Comparison of ENCODE assay signal across 8 cellular contexts in the genomic region with DNA sequence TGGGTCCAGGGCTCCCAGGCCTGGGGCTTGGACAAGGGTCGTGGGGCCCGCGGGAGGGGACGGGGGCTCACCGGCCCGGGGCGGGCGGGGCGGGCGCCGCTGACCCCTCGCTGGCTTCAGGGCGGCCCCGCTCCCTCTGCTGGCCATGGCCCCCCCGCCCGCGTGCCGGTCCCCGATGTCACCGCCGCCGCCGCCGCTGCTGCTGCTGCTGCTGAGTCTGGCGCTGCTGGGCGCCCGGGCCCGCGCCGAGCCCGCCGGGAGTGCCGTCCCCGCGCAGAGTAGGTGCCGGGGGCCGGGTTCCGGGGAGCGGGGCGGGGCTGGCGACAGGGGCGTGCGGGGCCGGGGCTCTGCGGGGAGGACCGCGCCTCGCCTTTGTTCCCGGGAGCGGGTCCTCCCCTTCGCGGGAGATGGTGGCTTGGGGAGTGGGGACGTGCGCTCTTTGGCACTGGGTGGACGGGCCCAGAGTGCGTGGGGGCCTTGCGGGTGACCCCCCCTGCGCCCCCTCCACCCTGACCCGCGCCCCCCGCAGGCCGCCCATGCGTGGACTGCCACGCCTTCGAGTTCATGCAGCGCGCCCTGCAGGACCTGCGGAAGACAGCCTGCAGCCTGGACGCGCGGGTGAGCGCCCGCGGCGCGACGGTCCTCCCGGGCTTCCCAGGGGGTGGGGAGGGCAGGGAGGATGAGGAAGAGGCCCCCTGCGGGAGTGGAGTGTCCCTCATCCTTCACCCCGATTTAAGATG. TPM values are rescaled to one million over a fixed set of nuclear protein-coding genes. Genes with fewer than 3 reads are reported as not detected.
DNase-seq lines count a peak whose midpoint lies in the region; ATAC-seq and TF ChIP-seq lines count a peak whose summit lies in the region.

No MANE protein-coding gene starts in this region.

- H3K4me1 ChIP-seq in trophoblast cell (ENCODE audit: control insufficient read depth in 1 of 2, insufficient read depth in 2 of 2, low read length in 2 of 2) = peaks cover 7% of the 10 kb centered on the region in 2 experiments

- H3K9ac ChIP-seq in trophoblast cell (ENCODE audit: low read length) = no peak overlapping the region

- H3K36me3 ChIP-seq in trophoblast cell (ENCODE audit: control insufficient read depth in 1 of 2, insufficient read depth in 2 of 2, low read length in 2 of 2) = peaks cover 0 to 3% of the 10 kb centered on the region in 2 experiments

- H3K27me3 Mint-ChIP-seq in glutamatergic neuron (ENCODE audit: unreplicated experiment) = peaks cover 12% of the 10 kb centered on the region

- WGBS in trophoblast cell (ENCODE audit: extremely low coverage, insufficient coverage, insufficient read length) = no CpG with 5 or more reads among the region's 80 CpGs

- TF ChIP-seq CTCF in LNCaP clone FGC (IDR thresholded peaks at IDR 0.05; ENCODE audit: control insufficient read depth, extremely low read depth, insufficient read depth) (no peak), glutamatergic neuron (IDR thresholded peaks at IDR 0.05; ENCODE audit: partially characterized antibody, unreplicated experiment) (no peak)

- H3K23ac ChIP-seq in trophoblast cell (ENCODE audit: low read length) = no peak overlapping the region

- H3K4me3 ChIP-seq in LNCaP clone FGC (ENCODE audit: low read depth, low read length) (peak overlapping the region; percentile 73), trophoblast cell (ENCODE audit: low read depth, low read length) (peak overlapping the region; percentile 91)

- no peaks in the 10 kb centered on the region for H3K4me1 Mint-ChIP-seq in glutamatergic neuron (ENCODE audit: low read depth, unreplicated experiment)

- H2BK12ac ChIP-seq in trophoblast cell (ENCODE audit: low read length) = no peak overlapping the region

- H3K79me2 ChIP-seq in trophoblast cell (ENCODE audit: control insufficient read depth, insufficient read depth, low read length, poor library complexity) = no peaks in the 10 kb centered on the region

- H3K9me3 Mint-ChIP-seq in glutamatergic neuron (ENCODE audit: unreplicated experiment) = peaks cover 3% of the 10 kb centered on the region

- peaks cover 4% of the 10 kb centered on the region for H3K36me3 Mint-ChIP-seq in glutamatergic neuron (ENCODE audit: unreplicated experiment)

- no peak overlapping the region for H3K4ac ChIP-seq in trophoblast cell (ENCODE audit: low read depth, low read length)

- H3K4me3 Mint-ChIP-seq in glutamatergic neuron (ENCODE audit: unreplicated experiment) = peak overlapping the region; percentile 85

- no peak overlapping the region for H3K27ac ChIP-seq in trophoblast cell (ENCODE audit: low read depth, low read length)

- no peak for DNase-seq in activated CD4-positive, CD25-positive, alpha-beta regulatory T cell (lab: John Stamatoyannopoulos, UW)
- DNase-seq in LNCaP clone FGC (ENCODE audit: low read depth) (no peak), glutamatergic neuron (peak; percentile 60), trophoblast cell (peak in 1 of 2 donors; percentile 35), NCI-H1048 (lab: John Stamatoyannopoulos, UW) (no peak)
- peak; percentile 18 for DNase-seq in activated effector memory CD4-positive, alpha-beta T cell treated with Interleukin-2 at 50 U/mL for 16 hours

- H3K14ac ChIP-seq in trophoblast cell (ENCODE audit: low read length) = no peak overlapping the region

- H4K91ac ChIP-seq in trophoblast cell (ENCODE audit: low read depth, low read length) = no peak overlapping the region

- H4K12ac ChIP-seq in trophoblast cell (ENCODE audit: low read depth, low read length) = no peak overlapping the region

- H3K9me3 ChIP-seq in trophoblast cell (ENCODE audit: insufficient read depth, low read depth, low read length) = peaks cover 10% of the 10 kb centered on the region

- no peak overlapping the region for H3K18ac ChIP-seq in trophoblast cell (ENCODE audit: low read length)

- peak overlapping the region; percentile 39 for H2AFZ ChIP-seq in trophoblast cell (ENCODE audit: insufficient read depth, low read length, poor library complexity)

- H2BK120ac ChIP-seq in trophoblast cell (ENCODE audit: insufficient read depth, low read length, poor library complexity) = no peak overlapping the region

- peak overlapping the region; percentile 86 for H3K4me2 ChIP-seq in trophoblast cell (ENCODE audit: low read length)

- ATAC-seq in activated CD4-positive, CD25-positive, alpha-beta regulatory T cell treated with anti-CD3 and anti-CD28 coated beads, Interleukin-2, amount 50 U/mL, for 24 hours = peak; percentile 33 to 58
- no peak for ATAC-seq in HG02884 (IDR thresholded peaks at IDR 0.05; ENCODE audit: unreplicated experiment)

- no peak overlapping the region for H2BK5ac ChIP-seq in trophoblast cell (ENCODE audit: low read depth, low read length, poor library complexity)

- H4K8ac ChIP-seq in trophoblast cell (ENCODE audit: low read depth, low read length) = no peak overlapping the region

- no peak overlapping the region for H3K27ac Mint-ChIP-seq in glutamatergic neuron (ENCODE audit: unreplicated experiment)

- no peaks in the 10 kb centered on the region for H3K79me1 ChIP-seq in trophoblast cell (ENCODE audit: low read length)

- H3K27me3 ChIP-seq in trophoblast cell (ENCODE audit: insufficient read depth, low read length) = peaks cover 22% of the 10 kb centered on the region

- H2AK5ac ChIP-seq in trophoblast cell (ENCODE audit: low read length) = no peak overlapping the region

RNA-seq across cellular contexts. Expression of a gene that starts 16.8 kb away (rescaled TPM):
- 8.3 TPM for total RNA-seq in glutamatergic neuron (ENCODE audit: unreplicated experiment)
- polyA plus RNA-seq in trophoblast cell (2013) = 0.30 and 0.35 TPM in 2 replicates

RNA-seq across cellular contexts. Expression of a gene that starts 33.6 kb away (rescaled TPM):
- 39.6 TPM for total RNA-seq in glutamatergic neuron (ENCODE audit: unreplicated experiment)
- polyA plus RNA-seq in trophoblast cell (2013) = 27.2 and 27.8 TPM in 2 replicates

Comparison
In these comparisons a context has a peak if more than half of its experiments do, and no peak if none do; other contexts are left out.
1. DNase-seq: peak in activated effector memory CD4-positive, alpha-beta T cell treated with Interleukin-2 at 50 U/mL for 16 hours (single experiment) and glutamatergic neuron (single experiment); none in activated CD4-positive, CD25-positive, alpha-beta regulatory T cell (0 of 4), LNCaP clone FGC (single experiment) and NCI-H1048 (single experiment).